Comparison of ENCODE assay signal across 1 cellular context in the genomic region with DNA sequence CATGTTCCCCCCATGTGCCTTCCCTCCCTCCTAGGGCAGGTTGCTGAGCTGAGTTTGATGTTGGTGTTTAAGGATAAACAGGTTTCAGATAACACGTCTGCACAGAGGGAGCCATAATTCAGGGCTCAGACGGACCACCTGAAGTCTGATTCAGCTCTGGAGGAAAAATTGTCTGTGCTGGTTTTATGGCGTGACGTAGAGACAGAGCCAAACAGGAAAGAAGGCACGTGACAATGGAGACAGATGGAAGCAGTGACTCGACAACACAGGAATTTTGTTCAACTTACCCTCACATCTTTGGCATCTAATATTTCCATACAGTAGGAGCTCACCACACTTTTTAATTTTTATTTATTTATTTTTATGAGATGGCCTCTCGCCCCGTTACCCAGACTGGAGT.
A peak's percentile ranks its signal among the peaks of the same experiment; 100 is the strongest.
TF ChIP-seq lines count a peak whose summit lies in the region.

No MANE protein-coding gene starts in this region.

TF ChIP-seq in IMR-90, 13 proteins besides CTCF, POLR2A, EP300 and RAD21 (continued from another document):
- peak; percentile 95 for TF ChIP-seq BHLHE40 (IDR thresholded peaks at IDR 0.05; ENCODE audit: low read depth, low read length)
